ENCODE assay signal across 36 cellular contexts in genomic region chr17:60900688-60901087, GRCh38.
"Had no signal": no experiment of that assay in that cellular context is flagged by ENCODE, and none has a peak within 500 bp of the region (broad histone marks: within the 10 kb centered on the region; RNA-seq: fewer than 3 reads in every experiment).

No MANE protein-coding gene starts in this region.

- DNase-seq: activated CD4-positive, alpha-beta memory T cell treated with anti-CD3 and anti-CD28 coated beads, Interleukin-2, amount 10 ng/mL, durations not matched to agents 7 days and 5 days; activated CD4-positive, alpha-beta T cell treated with anti-CD3 and anti-CD28 coated beads for 1 hour; activated CD4-positive, alpha-beta T cell treated with anti-CD3 and anti-CD28 coated beads for 48 hours; activated CD4-positive, CD25-positive, alpha-beta regulatory T cell; activated CD8-positive, alpha-beta memory T cell treated with anti-CD3 and anti-CD28 coated beads for 24 hours; activated CD8-positive, alpha-beta memory T cell treated with anti-CD3 and anti-CD28 coated beads, Interleukin-2, amount 10 ng/mL, durations not matched to agents 7 days and 5 days; activated CD8-positive, alpha-beta memory T cell treated with anti-CD3 and anti-CD28 coated beads, Interleukin-2, amount 50 U/mL, for 48 hours; activated effector memory CD4-positive, alpha-beta T cell treated with anti-CD3 and anti-CD28 coated beads, Interleukin-2, amount 50 U/mL, for 16 hours; activated naive CD4-positive, alpha-beta T cell; activated naive CD4-positive, alpha-beta T cell treated with anti-CD3 and anti-CD28 coated beads, Interleukin-2, amount 50 U/mL, for 16 hours; activated naive CD8-positive, alpha-beta T cell treated with anti-CD3 and anti-CD28 coated beads for 36 hours; activated T-cell treated with anti-CD3 and anti-CD28 coated beads, Interleukin-2, amount 50 U/mL, for 1 hour; activated T-cell treated with anti-CD3 and anti-CD28 coated beads, Interleukin-2, amount 50 U/mL, for 72 hours; amniotic stem cell; aorta; body of pancreas; Karpas-422; MG63; NCI-H1048; NCI-H1105 treated with DMSO at 0.1 percent for 48 hours; NCI-H1436; NCI-H1694; NCI-H1930; NCI-H2081 treated with DMSO at 0.1 percent for 48 hours; NCI-H345; NCI-H524 treated with DMSO at 0.1 percent for 48 hours; SIG-M5; SW 1271; T-helper 1 cell; T-helper 2 cell; T-helper 9 cell; WERI-Rb-1 had no signal

- H3K4me1 ChIP-seq: body of pancreas, breast epithelium had no signal

- H3K4me3 ChIP-seq: body of pancreas, breast epithelium, MG63 had no signal

- ATAC-seq: activated CD8-positive, alpha-beta memory T cell treated with anti-CD3 and anti-CD28 coated beads, Interleukin-2, amount 10 ng/mL, durations not matched to agents 7 days and 5 days; activated T-cell treated with anti-CD3 and anti-CD28 coated beads, Interleukin-2, amount 50 U/mL, for 72 hours; activated T-helper 17 cell treated with anti-CD3 and anti-CD28 coated beads, Interleukin-2, amount 50 U/mL, for 72 hours; body of pancreas; Panc1; Right ventricle myocardium inferior had no signal

- H3K27me3 ChIP-seq: body of pancreas, breast epithelium, MG63 had no signal

- H3K36me3 ChIP-seq: breast epithelium, MG63, WERI-Rb-1 had no signal

- H3K27ac ChIP-seq: body of pancreas, breast epithelium, WERI-Rb-1 had no signal

- H3K9me3 ChIP-seq: body of pancreas had no signal
